ENCODE assay signal across 19 cellular contexts in genomic region chr2:104834431-104834830, GRCh38. TPM values are rescaled to one million over a fixed set of nuclear protein-coding genes. Genes with fewer than 3 reads are reported as not detected.
"Had no signal": no experiment of that assay in that cellular context is flagged by ENCODE, and none has a peak within 500 bp of the region (broad histone marks: within the 10 kb centered on the region; RNA-seq: fewer than 3 reads in every experiment).

No MANE protein-coding gene starts in this region.

- DNase-seq: activated B cell treated with CpG ODN at 0.5 μM for 24 hours; activated CD4-positive, alpha-beta T cell treated with anti-CD3 and anti-CD28 coated beads for 48 hours; activated CD8-positive, alpha-beta memory T cell treated with anti-CD3 and anti-CD28 coated beads, Interleukin-2, amount 50 U/mL, for 48 hours; activated gamma-delta T cell; activated T-cell treated with anti-CD3 and anti-CD28 coated beads, Interleukin-2, amount 50 U/mL, for 72 hours; endodermal cell; psoas muscle; stimulated activated naive CD8-positive, alpha-beta T cell treated with anti-CD3 and anti-CD28 coated beads, Interleukin-15, Interleukin-2, amounts not matched to agents 100 U/mL and 50 U/mL, for 24 hours; testis had no signal

- H3K9me3 ChIP-seq: breast epithelium, psoas muscle, testis had no signal

- H3K4me3 ChIP-seq: breast epithelium, hepatocyte, psoas muscle, testis had no signal

- ATAC-seq: activated naive CD4-positive, alpha-beta T cell treated with anti-CD3 and anti-CD28 coated beads, Interleukin-2, amount 50 U/mL, for 72 hours; activated T-cell treated with anti-CD3 and anti-CD28 coated beads, Interleukin-2, amount 50 U/mL, for 72 hours; psoas muscle; sciatic nerve; stimulated activated naive CD8-positive, alpha-beta T cell treated with anti-CD3 and anti-CD28 coated beads, Interleukin-15, Interleukin-2, amounts not matched to agents 100 U/mL and 50 U/mL, for 24 hours had no signal

- H3K36me3 ChIP-seq: breast epithelium had no signal

- H3K27ac ChIP-seq: breast epithelium, hepatocyte, psoas muscle, testis had no signal

- H3K4me1 ChIP-seq: breast epithelium, psoas muscle, testis had no signal

- H3K27me3 ChIP-seq: testis had no signal

RNA-seq across cellular contexts. Expression of gene POU3F3, which starts 19.5 kb away (rescaled TPM):
- total RNA-seq: activated B cell treated with CpG ODN at 0.5 μM for 24 hours; activated naive CD4-positive, alpha-beta T cell treated with anti-CD3 and anti-CD28 coated beads, Interleukin-2, amount 50 U/mL, for 72 hours; activated T-cell treated with anti-CD3 and anti-CD28 coated beads, Interleukin-2, amount 50 U/mL, for 72 hours; dermis microvascular lymphatic vessel endothelial cell; endodermal cell; hepatocyte; mesenteric fat pad; natural killer cell treated with Interleukin-12 subunit alpha and Interleukin-12 subunit beta and Interleukin-15 and Interleukin-18, amount 100 ng/mL, for 72 hours; omental fat pad; psoas muscle; sciatic nerve; T-helper 2 cell treated with Interferon-gamma antibody and Interleukin-4, amounts not matched to agents 100 ng/mL and 5 ng/mL, for 36 hours; ureter had no signal
- polyA plus RNA-seq: hepatocyte had no signal
